ENCODE assay signal across 22 cellular contexts in genomic region chr9:73014011-73014410, GRCh38.
DNase-seq lines count a peak whose midpoint lies in the region; ATAC-seq, FAIRE-seq and TF ChIP-seq lines count a peak whose summit lies in the region.
"Had no signal": no experiment of that assay in that cellular context is flagged by ENCODE, and none has a peak within 500 bp of the region (broad histone marks: within the 10 kb centered on the region; RNA-seq: fewer than 3 reads in every experiment).

No MANE protein-coding gene starts in this region.

- peaks cover 37% of the 10 kb centered on the region for H3K4me1 Mint-ChIP-seq in HFFc6 (ENCODE audit: low read depth)
- no peaks in the 10 kb centered on the region for H3K4me1 Mint-ChIP-seq in activated CD4-positive, alpha-beta T cell treated with anti-CD3 and anti-CD28 coated beads, Interleukin-2, amount 10 ng/mL, durations not matched to agents 7 days and 5 days
- H3K4me1 Mint-ChIP-seq: CD4-positive, CD25-positive, alpha-beta regulatory T cell; CD8-positive, alpha-beta memory T cell had no signal

- no peak overlapping the region for H3K27ac Mint-ChIP-seq in HFFc6
- H3K27ac Mint-ChIP-seq in activated CD4-positive, alpha-beta T cell treated with anti-CD3 and anti-CD28 coated beads, Interleukin-2, amount 10 ng/mL, durations not matched to agents 7 days and 5 days, result no peak overlapping the region
- H3K27ac Mint-ChIP-seq: CD4-positive, CD25-positive, alpha-beta regulatory T cell; CD8-positive, alpha-beta memory T cell had no signal

- no peaks in the 10 kb centered on the region for H3K4me1 ChIP-seq in right cardiac atrium (ENCODE audit: control insufficient read depth, insufficient read depth, low read length)
- no peaks in the 10 kb centered on the region for H3K4me1 ChIP-seq in small intestine (ENCODE audit: control insufficient read depth in 2 of 2, insufficient read depth in 1 of 2, low read depth in 1 of 2, low read length in 1 of 2)
- H3K4me1 ChIP-seq in gastrocnemius medialis, result peaks cover 0 to 5% of the 10 kb centered on the region in 2 donors
- H3K4me1 ChIP-seq: BE2C, HAP-1 had no signal

- TF ChIP-seq CTCF in HFFc6 (IDR thresholded peaks at IDR 0.05), result no peak
- TF ChIP-seq CTCF in gastrocnemius medialis (IDR thresholded peaks at IDR 0.05 in 4 of 5, conservative IDR thresholded peaks at IDR 0.05 in 1 of 5), result no peak

- H3K4me3 Mint-ChIP-seq in HFFc6, result peak overlapping the region; percentile 84
- H3K4me3 Mint-ChIP-seq in activated CD4-positive, alpha-beta T cell treated with anti-CD3 and anti-CD28 coated beads, Interleukin-2, amount 10 ng/mL, durations not matched to agents 7 days and 5 days, result no peak overlapping the region
- H3K4me3 Mint-ChIP-seq: CD4-positive, CD25-positive, alpha-beta regulatory T cell; CD8-positive, alpha-beta memory T cell had no signal

- POLR2A ChIA-PET in activated CD4-positive, alpha-beta T cell treated with anti-CD3 and anti-CD28 coated beads, Interleukin-2, amount 10 ng/mL, durations not matched to agents 7 days and 5 days (lab: Charles Lee), result no interaction called here

- CTCF ChIA-PET in activated CD4-positive, alpha-beta T cell treated with anti-CD3 and anti-CD28 coated beads, Interleukin-2, amount 10 ng/mL, durations not matched to agents 7 days and 5 days (lab: Charles Lee), result interaction anchor here (0.6 kb wide), 1 partner anchor 11 kb away, joined by 6 read pairs; no protein-coding TSS in a partner anchor

- no peak for TF ChIP-seq POLR2A in gastrocnemius medialis (IDR thresholded peaks at IDR 0.05)

- DNase-seq in right cardiac atrium (no peak), left ventricle myocardium superior (no peak), HFFc6 (no peak), dermis microvascular lymphatic vessel endothelial cell (ENCODE audit: low read depth in 2 of 2) (peak; percentile 43 to 47), small intestine (peak; percentile 27), A172 (ENCODE audit: low spot score) (no peak), gastrocnemius medialis (no peak)
- no peak for DNase-seq in activated CD4-positive, alpha-beta T cell treated with anti-CD3 and anti-CD28 coated beads, Interleukin-2, amount 10 ng/mL, durations not matched to agents 7 days and 5 days
- DNase-seq: ACHN; BE2C; C1 segment of cervical spinal cord; CD4-positive, CD25-positive, alpha-beta regulatory T cell; CD8-positive, alpha-beta memory T cell; COR-L47; DMS 273 treated with DMSO at 0.1 percent for 48 hours; DMS53; DND-41; EL had no signal

- H3K27me3 ChIP-seq in right cardiac atrium (ENCODE audit: control insufficient read depth, insufficient read depth), result no peaks in the 10 kb centered on the region
- H3K27me3 ChIP-seq in small intestine (ENCODE audit: control insufficient read depth in 2 of 2, insufficient read depth in 2 of 2, low read length in 2 of 2), result no peaks in the 10 kb centered on the region
- H3K27me3 ChIP-seq in gastrocnemius medialis, result no peaks in the 10 kb centered on the region
- H3K27me3 ChIP-seq: BE2C had no signal

- H3K27me3 Mint-ChIP-seq in HFFc6 (ENCODE audit: insufficient read depth), result peaks cover 10% of the 10 kb centered on the region; the same call in 1 of the 2 replicates
- peaks cover 19% of the 10 kb centered on the region for H3K27me3 Mint-ChIP-seq in activated CD4-positive, alpha-beta T cell treated with anti-CD3 and anti-CD28 coated beads, Interleukin-2, amount 10 ng/mL, durations not matched to agents 7 days and 5 days

- H3K36me3 ChIP-seq in small intestine (ENCODE audit: control insufficient read depth in 2 of 2, insufficient read depth in 2 of 2, low read length in 2 of 2) (no peaks in the 10 kb centered on the region), gastrocnemius medialis (no peaks in the 10 kb centered on the region)
- H3K36me3 ChIP-seq: BE2C, HAP-1 had no signal

- intact Hi-C loops in right cardiac atrium (cut with DNase I), result no loop called here
- intact Hi-C loops in left ventricle myocardium superior (cut with micrococcal nuclease), result no loop called here
- intact Hi-C loops in gastrocnemius medialis (cut with DNase I; ENCODE audit: low total_unique reads), result no loop called here

- no peak overlapping the region for H3K27ac ChIP-seq in right cardiac atrium (ENCODE audit: low read length)
- no peak overlapping the region for H3K27ac ChIP-seq in small intestine (ENCODE audit: low read depth in 1 of 2, low read length in 1 of 2)
- H3K27ac ChIP-seq in gastrocnemius medialis, result no peak overlapping the region
- H3K27ac ChIP-seq: 22Rv1 had no signal

- peaks cover 17% of the 10 kb centered on the region for H3K9me3 Mint-ChIP-seq in HFFc6
- H3K9me3 Mint-ChIP-seq in activated CD4-positive, alpha-beta T cell treated with anti-CD3 and anti-CD28 coated beads, Interleukin-2, amount 10 ng/mL, durations not matched to agents 7 days and 5 days, result no peaks in the 10 kb centered on the region
- H3K9me3 Mint-ChIP-seq: CD8-positive, alpha-beta memory T cell had no signal

- in situ Hi-C loops in gastrocnemius medialis (cut with MboI; ENCODE audit: low sequenced_read_pairs in 4 of 4), result loop anchor here in 2 of 4 donors (10.0 kb wide), 2 partner anchors 129 to 149 kb away; no protein-coding TSS in a partner anchor

- H3K9me3 ChIP-seq in right cardiac atrium (ENCODE audit: control insufficient read depth, low read length) (no peaks in the 10 kb centered on the region), small intestine (ENCODE audit: control insufficient read depth, low read depth) (no peaks in the 10 kb centered on the region), gastrocnemius medialis (peaks cover 0 to 11% (median 0%) of the 10 kb centered on the region in 3 donors)
- H3K9me3 ChIP-seq: BE2C, HAP-1 had no signal

- peak overlapping the region; percentile 15 for H3K4me3 ChIP-seq in right cardiac atrium (ENCODE audit: low read length)
- H3K4me3 ChIP-seq in small intestine (ENCODE audit: low read depth in 1 of 2, low read length in 2 of 2), result no peak overlapping the region
- H3K4me3 ChIP-seq in gastrocnemius medialis, result no peak overlapping the region
- H3K4me3 ChIP-seq: GM12878, HAP-1 had no signal

- no peak for FAIRE-seq in small intestine (lab: Jason Lieb, UNC)
- FAIRE-seq: GM12878, HTR-8/SVneo had no signal

- H3K36me3 Mint-ChIP-seq in HFFc6 (ENCODE audit: low read depth), result peaks cover 20% of the 10 kb centered on the region
- H3K36me3 Mint-ChIP-seq in activated CD4-positive, alpha-beta T cell treated with anti-CD3 and anti-CD28 coated beads, Interleukin-2, amount 10 ng/mL, durations not matched to agents 7 days and 5 days (ENCODE audit: low read depth), result no peaks in the 10 kb centered on the region
- H3K36me3 Mint-ChIP-seq: CD4-positive, CD25-positive, alpha-beta regulatory T cell; CD8-positive, alpha-beta memory T cell had no signal

- ATAC-seq in right cardiac atrium, result no peak
- ATAC-seq in left ventricle myocardium superior, result no peak
- ATAC-seq in gastrocnemius medialis, result no peak
- ATAC-seq: GM12878 had no signal

Comparison
In these comparisons a context has a peak if more than half of its experiments do, and no peak if none do; other contexts are left out.
1. DNase-seq: peak in dermis microvascular lymphatic vessel endothelial cell (2 of 2) and small intestine (single experiment); none in right cardiac atrium (0 of 3), left ventricle myocardium superior (single experiment), HFFc6 (single experiment), activated CD4-positive, alpha-beta T cell treated with anti-CD3 and anti-CD28 coated beads, Interleukin-2, amount 10 ng/mL, durations not matched to agents 7 days and 5 days (single experiment), A172 (single experiment) and gastrocnemius medialis (0 of 2).